ENCODE assay signal across 9 cellular contexts in the genomic region with DNA sequence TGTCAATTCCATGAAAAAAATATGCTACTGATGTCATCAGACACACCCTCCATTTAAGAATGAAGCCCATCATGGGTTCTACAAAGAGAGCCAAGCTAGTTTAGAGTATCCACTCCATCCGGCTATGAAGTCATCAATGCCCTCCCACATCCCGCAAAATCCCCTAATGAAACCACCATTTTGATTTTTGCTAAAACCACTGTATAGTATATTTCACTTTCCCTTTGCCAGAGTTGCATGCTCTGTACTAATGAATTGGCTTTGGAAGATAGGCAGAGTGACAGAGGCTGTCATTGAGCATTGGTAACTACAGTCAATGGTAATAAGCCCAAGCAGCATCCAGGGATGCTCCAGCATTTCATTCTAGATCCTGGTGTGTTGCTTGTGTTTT.
DNase-seq lines count a peak whose midpoint lies in the region; ATAC-seq and TF ChIP-seq lines count a peak whose summit lies in the region.
"Had no signal": no experiment of that assay in that cellular context is flagged by ENCODE, and none has a peak within 500 bp of the region (broad histone marks: within the 10 kb centered on the region; RNA-seq: fewer than 3 reads in every experiment).

No MANE protein-coding gene starts in this region.

- no peaks in the 10 kb centered on the region for H3K9me2 ChIP-seq in hepatocyte (replicated peaks; ENCODE audit: insufficient read depth)

- H3K4me3 ChIP-seq in CD8-positive, alpha-beta memory T cell (ENCODE audit: low read length), result peak overlapping the region; percentile 4
- H3K4me3 ChIP-seq in hepatocyte (no peak overlapping the region), Caco-2 (ENCODE audit: low read depth, low read length) (no peak overlapping the region)

- no peak overlapping the region for H2AFZ ChIP-seq in hepatocyte

- H3K27me3 Mint-ChIP-seq in CD8-positive, alpha-beta memory T cell, result no peaks in the 10 kb centered on the region
- H3K27me3 Mint-ChIP-seq in Caco-2 (ENCODE audit: insufficient read depth, unreplicated experiment), result peaks cover 15% of the 10 kb centered on the region

- peak; percentile 77 for ATAC-seq in GM19395 (IDR thresholded peaks at IDR 0.05; ENCODE audit: unreplicated experiment)
- peak; percentile 52 for ATAC-seq in HG03139 (IDR thresholded peaks at IDR 0.05; ENCODE audit: unreplicated experiment)

- H3K4me2 ChIP-seq in hepatocyte, result no peak overlapping the region

- WGBS in hepatocyte (ENCODE audit: low lambda C conversion rate, missing lambda C conversion rate), result 90% methylated on average over 2 of the region's 2 CpGs

- no TSS peak for BruUV-seq in Caco-2 (replicated peaks; lab: Mats Ljungman, UMichigan)

- peaks cover 0 to 7% (median 3%) of the 10 kb centered on the region in 3 donors for H3K36me3 Mint-ChIP-seq in CD8-positive, alpha-beta memory T cell
- H3K36me3 Mint-ChIP-seq in Caco-2 (ENCODE audit: insufficient read depth, unreplicated experiment), result no peaks in the 10 kb centered on the region

- no peaks in the 10 kb centered on the region for H3K27me3 ChIP-seq in CD8-positive, alpha-beta memory T cell (ENCODE audit: insufficient read depth, low read length, poor library complexity, severe bottlenecking)
- H3K27me3 ChIP-seq in hepatocyte, result no peaks in the 10 kb centered on the region
- H3K27me3 ChIP-seq in Caco-2 (replicated peaks; ENCODE audit: control insufficient read depth, insufficient read depth, low read length), result peaks cover 1% of the 10 kb centered on the region; the same call in 1 of the 2 replicates

- H3K4me1 ChIP-seq in CD8-positive, alpha-beta memory T cell (ENCODE audit: insufficient read depth, low read length), result peaks cover 91% of the 10 kb centered on the region
- H3K4me1 ChIP-seq in hepatocyte (ENCODE audit: insufficient read depth) (peaks cover 8% of the 10 kb centered on the region), Caco-2 (no peaks in the 10 kb centered on the region)

- peak overlapping the region; percentile 72 to 99 (median 88) for H3K27ac Mint-ChIP-seq in CD8-positive, alpha-beta memory T cell
- no peak overlapping the region for H3K27ac Mint-ChIP-seq in Caco-2 (ENCODE audit: unreplicated experiment)

- POLR2A ChIA-PET in CD8-positive, alpha-beta memory T cell (lab: Charles Lee), result interaction anchor here (0.5 to 1.2 kb wide), 6 partner anchors 49 to 123 kb away, joined by 3 to 7 read pairs (median 4); partner anchors contain the start of gene ANKRD44
- POLR2A ChIA-PET in Caco-2 (lab: Charles Lee), result no interaction called here

- CTCF ChIA-PET in CD8-positive, alpha-beta memory T cell (lab: Charles Lee), result interaction anchor here (0.7 to 3.8 kb wide), 23 partner anchors 9 to 192 kb away, joined by 3 to 58 read pairs (median 4); partner anchors contain the start of gene ANKRD44
- CTCF ChIA-PET in Caco-2 (lab: Charles Lee), result interaction anchor here (1.2 kb wide), 2 partner anchors 173 to 187 kb away, joined by 3 to 5 read pairs; no protein-coding TSS in a partner anchor

- no peaks in the 10 kb centered on the region for H3K36me3 ChIP-seq in CD8-positive, alpha-beta memory T cell (ENCODE audit: insufficient read depth, low read length)
- H3K36me3 ChIP-seq in hepatocyte (replicated peaks; ENCODE audit: insufficient read depth, low read depth) (no peaks in the 10 kb centered on the region), Caco-2 (ENCODE audit: control insufficient read depth, insufficient read depth, low read length) (no peaks in the 10 kb centered on the region)

- peak overlapping the region; percentile 45 for H3K27ac ChIP-seq in CD8-positive, alpha-beta memory T cell (ENCODE audit: low read depth, low read length)
- H3K27ac ChIP-seq in hepatocyte, result no peak overlapping the region
- H3K27ac ChIP-seq: epithelial cell of prostate had no signal

- H3K9me3 ChIP-seq in CD8-positive, alpha-beta memory T cell (ENCODE audit: low read length), result no peaks in the 10 kb centered on the region
- no peaks in the 10 kb centered on the region for H3K9me3 ChIP-seq in hepatocyte (ENCODE audit: low read depth)
- H3K9me3 ChIP-seq in Caco-2, result no peaks in the 10 kb centered on the region

- no peaks in the 10 kb centered on the region for H4K20me1 ChIP-seq in hepatocyte (ENCODE audit: insufficient read depth, poor library complexity, severe bottlenecking)

- DNase-seq in CD8-positive, alpha-beta memory T cell, result peak in 4 of 5 donors; percentile 52 to 76 (median 66)
- DNase-seq in activated T-cell treated with anti-CD3 and anti-CD28 coated beads, Interleukin-2, amount 50 U/mL, for 48 hours, result peak; percentile 47 to 60
- no peak for DNase-seq in SIG-M5 (lab: John Stamatoyannopoulos, UW)
- no peak for DNase-seq in hepatocyte (ENCODE audit: low spot score)
- no peak for DNase-seq in NCI-H69 (lab: John Stamatoyannopoulos, UW)
- DNase-seq in Caco-2, result no peak

- peaks cover 77 to 95% (median 94%) of the 10 kb centered on the region in 3 donors for H3K4me1 Mint-ChIP-seq in CD8-positive, alpha-beta memory T cell
- no peaks in the 10 kb centered on the region for H3K4me1 Mint-ChIP-seq in Caco-2 (ENCODE audit: low read depth, unreplicated experiment)

- H3K4me3 Mint-ChIP-seq in CD8-positive, alpha-beta memory T cell, result peak overlapping the region; percentile 41 to 78 (median 61)
- no peak overlapping the region for H3K4me3 Mint-ChIP-seq in Caco-2 (ENCODE audit: unreplicated experiment)

- TF ChIP-seq CTCF in hepatocyte (IDR thresholded peaks at IDR 0.05; ENCODE audit: poor library complexity) (no peak), Caco-2 (IDR thresholded peaks at IDR 0.05; ENCODE audit: insufficient read depth in 1 of 2, low read depth in 1 of 2, low read length in 1 of 2, severe bottlenecking in 1 of 2, unreplicated experiment in 1 of 2) (no peak)

- H3K9me3 Mint-ChIP-seq in CD8-positive, alpha-beta memory T cell, result no peaks in the 10 kb centered on the region
- H3K9me3 Mint-ChIP-seq in Caco-2 (ENCODE audit: unreplicated experiment), result no peaks in the 10 kb centered on the region

- intact Hi-C loops in Caco-2 (cut with micrococcal nuclease; ENCODE audit: unreplicated experiment), result loop anchor here (1.0 kb wide), 4 partner anchors 79 to 586 kb away; no protein-coding TSS in a partner anchor

- no peaks in the 10 kb centered on the region for H3K79me2 ChIP-seq in hepatocyte

Comparison
In these comparisons a context has a peak if more than half of its experiments do, and no peak if none do; other contexts are left out.
1. DNase-seq: peak in CD8-positive, alpha-beta memory T cell (4 of 5) and activated T-cell treated with anti-CD3 and anti-CD28 coated beads, Interleukin-2, amount 50 U/mL, for 48 hours (2 of 2); none in SIG-M5 (single experiment), hepatocyte (single experiment), NCI-H69 (single experiment) and Caco-2 (0 of 2).